27 cellular contexts compared by ENCODE assay signal in genomic region chr6:128057541-128058335, GRCh38.
DNase-seq lines count a peak whose midpoint lies in the region; ATAC-seq, FAIRE-seq and TF ChIP-seq lines count a peak whose summit lies in the region.
"Had no signal": no experiment of that assay in that cellular context is flagged by ENCODE, and none has a peak within 500 bp of the region (broad histone marks: within the 10 kb centered on the region; RNA-seq: fewer than 3 reads in every experiment).

No MANE protein-coding gene starts in this region.

- FAIRE-seq in A204.1 (lab: Jason Lieb, UNC): peak; percentile 41
- FAIRE-seq: GM12892, kidney, RCC 7860 had no signal

- peak; percentile 17 for DNase-seq in GM04504 (ENCODE audit: low read depth)
- DNase-seq in amniotic epithelial cell (ENCODE audit: low read depth): peak; percentile 31
- DNase-seq in fibroblast of pulmonary artery (ENCODE audit: low read depth): peak; percentile 11
- DNase-seq in anterior cingulate cortex (lab: John Stamatoyannopoulos, UW): no peak
- DNase-seq in activated T-cell treated with anti-CD3 and anti-CD28 coated beads, Interleukin-2, amount 50 U/mL, for 1 hour: no peak
- no peak for DNase-seq in NCI-H748 treated with DMSO at 0.1 percent for 48 hours (lab: John Stamatoyannopoulos, UW)
- DNase-seq: activated CD4-positive, alpha-beta T cell treated with anti-CD3 and anti-CD28 coated beads, Interleukin-2, amount 50 U/mL, for 1 hour; activated naive CD4-positive, alpha-beta T cell treated with anti-CD3 and anti-CD28 coated beads for 36 hours; activated T-cell treated with anti-CD3 and anti-CD28 coated beads for 4 hours; CD4-positive, CD25-positive, alpha-beta regulatory T cell; DMS 273 treated with DMSO at 0.1 percent for 48 hours; endodermal cell; foreskin melanocyte; H9; hypothalamus; KG1; kidney; natural killer cell; NCI-H2081; NCI-H446 treated with DMSO at 0.1 percent for 48 hours; T-helper 2 cell; uterus had no signal

- no peak for ATAC-seq in GM21360 (IDR thresholded peaks at IDR 0.05; ENCODE audit: unreplicated experiment)
- ATAC-seq: natural killer cell, sciatic nerve had no signal

- no peak overlapping the region for H3K4me3 ChIP-seq in fibroblast of pulmonary artery (replicated peaks; ENCODE audit: low read depth, low read length)
- H3K4me3 ChIP-seq: uterus had no signal

- TF ChIP-seq CTCF in fibroblast of pulmonary artery (IDR thresholded peaks at IDR 0.05; ENCODE audit: low read length, missing control alignments): no peak

Comparison
In these comparisons a context has a peak if more than half of its experiments do, and no peak if none do; other contexts are left out.
1. DNase-seq: peak in GM04504 (single experiment), amniotic epithelial cell (single experiment) and fibroblast of pulmonary artery (single experiment); none in anterior cingulate cortex (0 of 58), activated T-cell treated with anti-CD3 and anti-CD28 coated beads, Interleukin-2, amount 50 U/mL, for 1 hour (single experiment) and NCI-H748 treated with DMSO at 0.1 percent for 48 hours (single experiment).